Comparison of ENCODE assay signal across 1 cellular context in the genomic region with DNA sequence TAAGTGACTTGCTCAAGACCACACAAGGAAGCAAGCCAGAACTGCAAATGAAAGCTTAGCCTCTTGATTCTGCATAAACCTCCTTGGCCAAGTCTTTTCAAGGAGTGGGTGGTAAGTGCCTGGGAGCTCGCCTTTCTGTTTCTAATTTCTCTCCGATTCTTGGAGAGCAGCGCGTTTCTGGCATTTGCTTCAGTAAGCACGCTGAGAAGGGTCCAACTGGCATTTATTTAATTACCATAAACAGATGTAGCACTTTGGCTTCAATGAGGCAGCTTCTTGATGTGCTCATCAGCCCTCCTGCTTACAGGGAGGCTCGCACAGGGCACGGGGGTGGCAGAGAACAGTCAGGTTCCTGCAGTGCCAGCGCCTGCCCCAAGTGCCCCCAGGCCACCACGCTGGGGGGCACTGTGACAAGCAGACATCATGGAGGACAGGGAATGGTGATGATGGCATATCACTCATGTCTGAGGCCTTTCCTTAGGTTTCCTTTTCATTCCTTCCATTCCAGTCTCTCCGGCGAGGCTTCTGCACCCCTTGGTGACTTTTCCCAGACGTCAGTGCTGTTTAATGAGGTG.
TF ChIP-seq lines count a peak whose summit lies in the region.

No MANE protein-coding gene starts in this region.

TF ChIP-seq in SK-N-SH, 30 proteins besides CTCF, POLR2A, EP300 and RAD21:
- TF ChIP-seq ELF1 (IDR thresholded peaks at IDR 0.05) (no peak), RCOR1 (IDR thresholded peaks at IDR 0.05; ENCODE audit: low read length) (no peak), CHD2 (IDR thresholded peaks at IDR 0.05; ENCODE audit: low read length, partially characterized antibody) (no peak), FOXJ3 (CRISPR knock-in tag; IDR thresholded peaks at IDR 0.05) (no peak), RFX5 (IDR thresholded peaks at IDR 0.05; ENCODE audit: low read length) (no peak), TCF12 (IDR thresholded peaks at IDR 0.05) (no peak), JUND (IDR thresholded peaks at IDR 0.05) (no peak), MEF2A (IDR thresholded peaks at IDR 0.05; ENCODE audit: borderline replicate concordance, low read depth) (no peak), FOSL2 (IDR thresholded peaks at IDR 0.05; ENCODE audit: borderline replicate concordance, low read depth) (no peak), YY1 (IDR thresholded peaks at IDR 0.05; ENCODE audit: low read depth) (no peak), GATA2 (CRISPR knock-in tag; IDR thresholded peaks at IDR 0.05) (no peak), NFIC (IDR thresholded peaks at IDR 0.05; ENCODE audit: borderline replicate concordance) (no peak), MXI1 (IDR thresholded peaks at IDR 0.05; ENCODE audit: low read depth, low read length) (no peak), EZH2phosphoT487 (IDR thresholded peaks at IDR 0.05; ENCODE audit: borderline replicate concordance, low read depth) (no peak)
- TF ChIP-seq, protein P1, sequence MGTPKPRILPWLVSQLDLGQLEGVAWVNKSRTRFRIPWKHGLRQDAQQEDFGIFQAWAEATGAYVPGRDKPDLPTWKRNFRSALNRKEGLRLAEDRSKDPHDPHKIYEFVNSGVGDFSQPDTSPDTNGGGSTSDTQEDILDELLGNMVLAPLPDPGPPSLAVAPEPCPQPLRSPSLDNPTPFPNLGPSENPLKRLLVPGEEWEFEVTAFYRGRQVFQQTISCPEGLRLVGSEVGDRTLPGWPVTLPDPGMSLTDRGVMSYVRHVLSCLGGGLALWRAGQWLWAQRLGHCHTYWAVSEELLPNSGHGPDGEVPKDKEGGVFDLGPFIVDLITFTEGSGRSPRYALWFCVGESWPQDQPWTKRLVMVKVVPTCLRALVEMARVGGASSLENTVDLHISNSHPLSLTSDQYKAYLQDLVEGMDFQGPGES (IDR thresholded peaks at IDR 0.05; ENCODE audit: low read depth, low read length), result no peak
- TF ChIP-seq, protein P2, sequence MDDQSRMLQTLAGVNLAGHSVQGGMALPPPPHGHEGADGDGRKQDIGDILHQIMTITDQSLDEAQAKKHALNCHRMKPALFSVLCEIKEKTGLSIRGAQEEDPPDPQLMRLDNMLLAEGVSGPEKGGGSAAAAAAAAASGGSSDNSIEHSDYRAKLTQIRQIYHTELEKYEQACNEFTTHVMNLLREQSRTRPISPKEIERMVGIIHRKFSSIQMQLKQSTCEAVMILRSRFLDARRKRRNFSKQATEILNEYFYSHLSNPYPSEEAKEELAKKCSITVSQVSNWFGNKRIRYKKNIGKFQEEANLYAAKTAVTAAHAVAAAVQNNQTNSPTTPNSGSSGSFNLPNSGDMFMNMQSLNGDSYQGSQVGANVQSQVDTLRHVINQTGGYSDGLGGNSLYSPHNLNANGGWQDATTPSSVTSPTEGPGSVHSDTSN (IDR thresholded peaks at IDR 0.05), result no peak
- TF ChIP-seq, protein P3, sequence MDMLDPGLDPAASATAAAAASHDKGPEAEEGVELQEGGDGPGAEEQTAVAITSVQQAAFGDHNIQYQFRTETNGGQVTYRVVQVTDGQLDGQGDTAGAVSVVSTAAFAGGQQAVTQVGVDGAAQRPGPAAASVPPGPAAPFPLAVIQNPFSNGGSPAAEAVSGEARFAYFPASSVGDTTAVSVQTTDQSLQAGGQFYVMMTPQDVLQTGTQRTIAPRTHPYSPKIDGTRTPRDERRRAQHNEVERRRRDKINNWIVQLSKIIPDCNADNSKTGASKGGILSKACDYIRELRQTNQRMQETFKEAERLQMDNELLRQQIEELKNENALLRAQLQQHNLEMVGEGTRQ (IDR thresholded peaks at IDR 0.05; ENCODE audit: borderline replicate concordance, low read depth, low read length), result no peak
- TF ChIP-seq, protein P4, sequence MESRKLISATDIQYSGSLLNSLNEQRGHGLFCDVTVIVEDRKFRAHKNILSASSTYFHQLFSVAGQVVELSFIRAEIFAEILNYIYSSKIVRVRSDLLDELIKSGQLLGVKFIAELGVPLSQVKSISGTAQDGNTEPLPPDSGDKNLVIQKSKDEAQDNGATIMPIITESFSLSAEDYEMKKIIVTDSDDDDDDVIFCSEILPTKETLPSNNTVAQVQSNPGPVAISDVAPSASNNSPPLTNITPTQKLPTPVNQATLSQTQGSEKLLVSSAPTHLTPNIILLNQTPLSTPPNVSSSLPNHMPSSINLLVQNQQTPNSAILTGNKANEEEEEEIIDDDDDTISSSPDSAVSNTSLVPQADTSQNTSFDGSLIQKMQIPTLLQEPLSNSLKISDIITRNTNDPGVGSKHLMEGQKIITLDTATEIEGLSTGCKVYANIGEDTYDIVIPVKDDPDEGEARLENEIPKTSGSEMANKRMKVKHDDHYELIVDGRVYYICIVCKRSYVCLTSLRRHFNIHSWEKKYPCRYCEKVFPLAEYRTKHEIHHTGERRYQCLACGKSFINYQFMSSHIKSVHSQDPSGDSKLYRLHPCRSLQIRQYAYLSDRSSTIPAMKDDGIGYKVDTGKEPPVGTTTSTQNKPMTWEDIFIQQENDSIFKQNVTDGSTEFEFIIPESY (IDR thresholded peaks at IDR 0.05; ENCODE audit: borderline replicate concordance, low read depth), result no peak
